In the genomic region with DNA sequence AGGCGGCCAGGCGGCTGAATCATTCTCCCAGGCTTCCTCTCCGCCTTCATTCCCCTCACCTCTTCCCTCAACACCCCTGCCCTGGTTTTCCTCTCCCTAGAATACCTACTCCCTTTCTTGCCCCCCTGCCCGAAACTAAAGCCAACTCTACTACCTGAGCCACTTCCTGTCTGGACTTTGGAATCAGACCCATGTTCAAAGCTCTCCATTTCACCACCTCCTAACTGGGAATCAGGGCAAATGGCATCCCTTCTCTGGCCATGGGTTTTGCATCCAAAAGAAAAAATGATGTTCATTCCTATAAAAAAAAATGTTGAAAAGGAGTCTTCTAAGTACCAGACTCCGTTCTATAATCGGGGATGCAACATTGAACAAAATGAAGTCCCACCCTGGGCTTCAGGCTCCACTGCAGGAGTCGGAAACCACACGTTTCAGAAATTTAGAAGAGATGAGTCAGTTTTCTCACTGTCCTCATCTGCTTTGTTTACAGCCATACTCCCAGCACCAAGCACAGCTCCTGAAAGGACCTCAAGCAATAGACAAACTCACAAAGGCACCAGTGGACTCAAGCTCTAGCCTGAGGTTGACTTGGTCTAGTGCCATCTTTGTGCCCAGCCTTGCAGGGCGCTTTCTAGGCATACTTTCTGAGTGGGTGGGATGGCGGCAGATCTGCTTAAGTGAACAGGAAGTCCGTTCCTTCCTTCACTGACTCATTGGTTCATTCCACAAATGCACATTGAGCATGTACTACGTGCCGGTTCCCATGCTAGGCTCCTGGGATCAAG, we compare ENCODE assay signal across 1 cellular context.
TF ChIP-seq lines count a peak whose summit lies in the region.

No MANE protein-coding gene starts in this region.

TF ChIP-seq in GM23338, 12 proteins besides CTCF, POLR2A, EP300 and RAD21 (continued from another document):
- TF ChIP-seq EZH2 (IDR thresholded peaks at IDR 0.05; ENCODE audit: low read depth, unreplicated experiment) (no peak), POLR2AphosphoS5 (IDR thresholded peaks at IDR 0.05; ENCODE audit: low read depth) (no peak), CREB1 (CRISPR knock-in tag; IDR thresholded peaks at IDR 0.05; ENCODE audit: low read depth) (no peak), JUNB (IDR thresholded peaks at IDR 0.05; ENCODE audit: unreplicated experiment) (no peak), EZH2phosphoT487 (IDR thresholded peaks at IDR 0.05; ENCODE audit: unreplicated experiment) (no peak), ZNF331 (CRISPR knock-in tag; IDR thresholded peaks at IDR 0.05; ENCODE audit: low read depth) (no peak)
- TF ChIP-seq, protein P1, sequence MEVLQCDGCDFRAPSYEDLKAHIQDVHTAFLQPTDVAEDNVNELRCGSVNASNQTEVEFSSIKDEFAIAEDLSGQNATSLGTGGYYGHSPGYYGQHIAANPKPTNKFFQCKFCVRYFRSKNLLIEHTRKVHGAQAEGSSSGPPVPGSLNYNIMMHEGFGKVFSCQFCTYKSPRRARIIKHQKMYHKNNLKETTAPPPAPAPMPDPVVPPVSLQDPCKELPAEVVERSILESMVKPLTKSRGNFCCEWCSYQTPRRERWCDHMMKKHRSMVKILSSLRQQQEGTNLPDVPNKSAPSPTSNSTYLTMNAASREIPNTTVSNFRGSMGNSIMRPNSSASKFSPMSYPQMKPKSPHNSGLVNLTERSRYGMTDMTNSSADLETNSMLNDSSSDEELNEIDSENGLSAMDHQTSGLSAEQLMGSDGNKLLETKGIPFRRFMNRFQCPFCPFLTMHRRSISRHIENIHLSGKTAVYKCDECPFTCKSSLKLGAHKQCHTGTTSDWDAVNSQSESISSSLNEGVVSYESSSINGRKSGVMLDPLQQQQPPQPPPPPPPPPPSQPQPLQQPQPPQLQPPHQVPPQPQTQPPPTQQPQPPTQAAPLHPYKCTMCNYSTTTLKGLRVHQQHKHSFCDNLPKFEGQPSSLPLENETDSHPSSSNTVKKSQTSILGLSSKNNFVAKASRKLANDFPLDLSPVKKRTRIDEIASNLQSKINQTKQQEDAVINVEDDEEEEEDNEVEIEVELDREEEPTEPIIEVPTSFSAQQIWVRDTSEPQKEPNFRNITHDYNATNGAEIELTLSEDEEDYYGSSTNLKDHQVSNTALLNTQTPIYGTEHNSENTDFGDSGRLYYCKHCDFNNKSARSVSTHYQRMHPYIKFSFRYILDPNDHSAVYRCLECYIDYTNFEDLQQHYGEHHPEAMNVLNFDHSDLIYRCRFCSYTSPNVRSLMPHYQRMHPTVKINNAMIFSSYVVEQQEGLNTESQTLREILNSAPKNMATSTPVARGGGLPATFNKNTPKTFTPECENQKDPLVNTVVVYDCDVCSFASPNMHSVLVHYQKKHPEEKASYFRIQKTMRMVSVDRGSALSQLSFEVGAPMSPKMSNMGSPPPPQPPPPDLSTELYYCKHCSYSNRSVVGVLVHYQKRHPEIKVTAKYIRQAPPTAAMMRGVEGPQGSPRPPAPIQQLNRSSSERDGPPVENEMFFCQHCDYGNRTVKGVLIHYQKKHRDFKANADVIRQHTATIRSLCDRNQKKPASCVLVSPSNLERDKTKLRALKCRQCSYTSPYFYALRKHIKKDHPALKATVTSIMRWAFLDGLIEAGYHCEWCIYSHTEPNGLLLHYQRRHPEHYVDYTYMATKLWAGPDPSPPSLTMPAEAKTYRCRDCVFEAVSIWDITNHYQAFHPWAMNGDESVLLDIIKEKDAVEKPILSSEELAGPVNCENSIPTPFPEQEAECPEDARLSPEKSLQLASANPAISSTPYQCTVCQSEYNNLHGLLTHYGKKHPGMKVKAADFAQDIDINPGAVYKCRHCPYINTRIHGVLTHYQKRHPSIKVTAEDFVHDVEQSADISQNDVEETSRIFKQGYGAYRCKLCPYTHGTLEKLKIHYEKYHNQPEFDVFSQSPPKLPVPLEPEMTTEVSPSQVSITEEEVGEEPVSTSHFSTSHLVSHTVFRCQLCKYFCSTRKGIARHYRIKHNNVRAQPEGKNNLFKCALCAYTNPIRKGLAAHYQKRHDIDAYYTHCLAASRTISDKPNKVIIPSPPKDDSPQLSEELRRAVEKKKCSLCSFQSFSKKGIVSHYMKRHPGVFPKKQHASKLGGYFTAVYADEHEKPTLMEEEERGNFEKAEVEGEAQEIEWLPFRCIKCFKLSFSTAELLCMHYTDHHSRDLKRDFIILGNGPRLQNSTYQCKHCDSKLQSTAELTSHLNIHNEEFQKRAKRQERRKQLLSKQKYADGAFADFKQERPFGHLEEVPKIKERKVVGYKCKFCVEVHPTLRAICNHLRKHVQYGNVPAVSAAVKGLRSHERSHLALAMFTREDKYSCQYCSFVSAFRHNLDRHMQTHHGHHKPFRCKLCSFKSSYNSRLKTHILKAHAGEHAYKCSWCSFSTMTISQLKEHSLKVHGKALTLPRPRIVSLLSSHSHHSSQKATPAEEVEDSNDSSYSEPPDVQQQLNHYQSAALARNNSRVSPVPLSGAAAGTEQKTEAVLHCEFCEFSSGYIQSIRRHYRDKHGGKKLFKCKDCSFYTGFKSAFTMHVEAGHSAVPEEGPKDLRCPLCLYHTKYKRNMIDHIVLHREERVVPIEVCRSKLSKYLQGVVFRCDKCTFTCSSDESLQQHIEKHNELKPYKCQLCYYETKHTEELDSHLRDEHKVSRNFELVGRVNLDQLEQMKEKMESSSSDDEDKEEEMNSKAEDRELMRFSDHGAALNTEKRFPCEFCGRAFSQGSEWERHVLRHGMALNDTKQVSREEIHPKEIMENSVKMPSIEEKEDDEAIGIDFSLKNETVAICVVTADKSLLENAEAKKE (CRISPR knock-in tag; IDR thresholded peaks at IDR 0.05) = no peak
